18 cellular contexts compared by ENCODE assay signal in the genomic region with DNA sequence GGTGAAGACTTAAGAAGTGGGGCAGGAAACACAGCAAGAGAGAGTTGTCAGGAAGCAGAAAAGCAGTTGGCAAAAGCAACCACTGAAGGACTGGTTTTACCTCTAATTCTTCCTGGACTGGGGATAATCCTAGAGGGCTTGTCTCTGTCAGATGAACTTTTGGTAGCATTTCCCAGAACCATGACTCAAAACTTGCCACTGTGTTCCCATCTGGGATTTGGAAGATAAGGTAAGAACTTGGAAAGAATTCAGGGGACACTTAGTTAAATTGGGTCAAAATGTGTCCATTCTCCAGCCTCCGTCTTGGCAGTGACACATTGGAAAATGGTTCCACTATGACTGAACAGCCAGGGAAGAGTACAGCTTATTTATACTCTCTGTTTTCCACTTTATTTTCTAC. TPM values are rescaled to one million over a fixed set of nuclear protein-coding genes. Genes with fewer than 3 reads are reported as not detected.
DNase-seq lines count a peak whose midpoint lies in the region; ATAC-seq and TF ChIP-seq lines count a peak whose summit lies in the region.
"Had no signal": no experiment of that assay in that cellular context is flagged by ENCODE, and none has a peak within 500 bp of the region (broad histone marks: within the 10 kb centered on the region; RNA-seq: fewer than 3 reads in every experiment).

No MANE protein-coding gene starts in this region.

- H3K27ac ChIP-seq in esophagus (ENCODE audit: low read depth in 2 of 2, low read length in 1 of 2) (peak overlapping the region; percentile 61 to 77), right atrium auricular region (peak overlapping the region; percentile 23 to 77), aorta (ENCODE audit: low read depth in 1 of 2, low read length in 2 of 2) (no peak overlapping the region)
- H3K27ac ChIP-seq: A549 had no signal

- intact Hi-C loops in Right ventricle myocardium inferior (cut with DNase I) (no loop called here), cardiac septum (cut with DNase I) (no loop called here), aorta (cut with DNase I) (no loop called here)

- no peak overlapping the region for H3K4me3 ChIP-seq in esophagus (ENCODE audit: low read depth in 1 of 2, low read length in 2 of 2)
- no peak overlapping the region for H3K4me3 ChIP-seq in right atrium auricular region
- no peak overlapping the region for H3K4me3 ChIP-seq in aorta (ENCODE audit: low read length in 2 of 2)
- H3K4me3 ChIP-seq: A549, GM12878, HAP-1 had no signal

- H3K36me3 ChIP-seq in esophagus (ENCODE audit: control insufficient read depth in 2 of 2, insufficient read depth in 2 of 2, low read length in 1 of 2) (no peaks in the 10 kb centered on the region), right atrium auricular region (no peaks in the 10 kb centered on the region), aorta (ENCODE audit: control insufficient read depth in 1 of 2, insufficient read depth in 2 of 2, low read length in 1 of 2) (no peaks in the 10 kb centered on the region)
- H3K36me3 ChIP-seq: HAP-1 had no signal

- TF ChIP-seq CTCF in right atrium auricular region (IDR thresholded peaks at IDR 0.05): no peak

- 49 to 63% methylated on average over 1 of the region's 1 CpG for WGBS in esophagus, 2 donors
- WGBS in aorta, 2 donors: 51 to 65% methylated on average over 1 of the region's 1 CpG

- H3K4me1 ChIP-seq in esophagus (ENCODE audit: control insufficient read depth in 2 of 2, insufficient read depth in 2 of 2, low read length in 1 of 2) (peaks cover 0 to 9% of the 10 kb centered on the region in 2 donors), right atrium auricular region (no peaks in the 10 kb centered on the region), aorta (ENCODE audit: control insufficient read depth in 1 of 2, insufficient read depth in 2 of 2, low read length in 2 of 2) (no peaks in the 10 kb centered on the region)
- H3K4me1 ChIP-seq: HAP-1 had no signal

- H3K27me3 ChIP-seq in esophagus (ENCODE audit: control insufficient read depth in 1 of 2, insufficient read depth in 2 of 2, low read length in 2 of 2) (no peaks in the 10 kb centered on the region), right atrium auricular region (no peaks in the 10 kb centered on the region), aorta (ENCODE audit: control insufficient read depth in 1 of 2, insufficient read depth in 2 of 2, low read length in 1 of 2) (no peaks in the 10 kb centered on the region)

- ATAC-seq in Right ventricle myocardium inferior (peak; percentile 96), aorta (ENCODE audit: low FRiP score) (peak; percentile 11)
- ATAC-seq: A549 had no signal

- H3K9me3 ChIP-seq in esophagus (ENCODE audit: control insufficient read depth in 2 of 2, insufficient read depth in 1 of 2, low read depth in 1 of 2, low read length in 1 of 2): no peaks in the 10 kb centered on the region
- H3K9me3 ChIP-seq in right atrium auricular region: peaks cover 0 to 15% of the 10 kb centered on the region in 2 donors
- no peaks in the 10 kb centered on the region for H3K9me3 ChIP-seq in aorta (ENCODE audit: control insufficient read depth, low read length)
- H3K9me3 ChIP-seq: A549, HAP-1 had no signal

- DNase-seq in Right ventricle myocardium inferior (ENCODE audit: missing footprints) (no peak), cardiac septum (ENCODE audit: low spot score) (no peak), right atrium auricular region (ENCODE audit: low spot score) (no peak), aorta (no peak), DMS114 treated with DMSO at 0.1 percent for 48 hours (lab: John Stamatoyannopoulos, UW; ENCODE audit: unreplicated experiment) (no peak), DMS153 (lab: John Stamatoyannopoulos, UW) (no peak)
- no peak for DNase-seq in activated CD4-positive, CD25-positive, alpha-beta regulatory T cell treated with anti-CD3 and anti-CD28 coated beads, Interleukin-2, amount 50 U/mL, for 72 hours
- DNase-seq: COR-L47, Karpas-422, NCI-H187 treated with DMSO at 0.1 percent for 48 hours, NCI-H2171, NCI-H510A, NCI-H82 had no signal

RNA-seq across cellular contexts. Expression of gene CD38, which starts 55.7 kb away (rescaled TPM):
- total RNA-seq in Right ventricle myocardium inferior: 2.2 TPM
- 0.92 TPM for total RNA-seq in cardiac septum
- 1 to 10 TPM in 1 of 2 donors, under 1 TPM in 1; 0.72 to 1.2 TPM for polyA plus RNA-seq in esophagus
- 1 to 10 TPM; 3.1 to 4.9 TPM for total RNA-seq in right atrium auricular region
- 1 to 10 TPM; 7.8 to 9.3 TPM for total RNA-seq in aorta
- under 1 TPM; 0.20 to 0.88 TPM for polyA plus RNA-seq in aorta
- total RNA-seq: G401 had no signal

Comparison
In these comparisons a context has a peak if more than half of its experiments do, and no peak if none do; other contexts are left out.
1. H3K27ac ChIP-seq: peak in esophagus (2 of 2) and right atrium auricular region (2 of 2); none in aorta (0 of 2).